Comparison of ENCODE assay signal across 12 cellular contexts in genomic region chr2:148534416-148535205, GRCh38.
DNase-seq lines count a peak whose midpoint lies in the region; ATAC-seq and TF ChIP-seq lines count a peak whose summit lies in the region.
"Had no signal": no experiment of that assay in that cellular context is flagged by ENCODE, and none has a peak within 500 bp of the region (broad histone marks: within the 10 kb centered on the region; RNA-seq: fewer than 3 reads in every experiment).

No MANE protein-coding gene starts in this region.

- no peaks in the 10 kb centered on the region for H3K79me2 ChIP-seq in GM23248 (ENCODE audit: insufficient read depth)

- no peak overlapping the region for H3K4me3 ChIP-seq in GM23248
- no peak overlapping the region for H3K4me3 ChIP-seq in psoas muscle

- H3K9me2 ChIP-seq in GM23248 (ENCODE audit: insufficient read depth) = no peaks in the 10 kb centered on the region

- no peaks in the 10 kb centered on the region for H4K20me1 ChIP-seq in GM23248 (ENCODE audit: insufficient read depth)

- peak; percentile 26 for DNase-seq in GM23248
- no peak for DNase-seq in WTC11 (ENCODE audit: low spot score)
- peak; percentile 51 for DNase-seq in left cardiac atrium
- peak; percentile 40 to 72 for DNase-seq in psoas muscle
- DNase-seq in activated naive CD4-positive, alpha-beta T cell treated with anti-CD3 and anti-CD28 coated beads, Interleukin-2, amount 50 U/mL, for 16 hours = no peak
- DNase-seq in DMS153 treated with DMSO at 0.1 percent for 48 hours (lab: John Stamatoyannopoulos, UW; ENCODE audit: unreplicated experiment) = no peak
- DNase-seq: activated T-cell treated with anti-CD3 and anti-CD28 coated beads, Interleukin-2, amount 50 U/mL, for 4 hours; CD4-positive, alpha-beta T cell; kidney; naive B cell had no signal

- H3F3A ChIP-seq in GM23248 (ENCODE audit: insufficient read depth) = no peaks in the 10 kb centered on the region

- POLR2A ChIA-PET in WTC11 (lab: Charles Lee) = no interaction called here

- H3K36me3 ChIP-seq in GM23248 (ENCODE audit: low read depth) (no peaks in the 10 kb centered on the region), psoas muscle (ENCODE audit: insufficient read depth in 1 of 2, low read depth in 1 of 2) (no peaks in the 10 kb centered on the region)

- H3K4me2 ChIP-seq in GM23248 (ENCODE audit: unreplicated experiment) = no peak overlapping the region

- no peaks in the 10 kb centered on the region for H3K9me3 ChIP-seq in GM23248 (ENCODE audit: low read depth)
- no peaks in the 10 kb centered on the region for H3K9me3 ChIP-seq in psoas muscle

- peaks cover 4% of the 10 kb centered on the region; the same call in 1 of the 2 replicates for H3K27me3 ChIP-seq in GM23248 (replicated peaks; ENCODE audit: insufficient read depth)
- H3K27me3 ChIP-seq in psoas muscle (ENCODE audit: insufficient read depth in 3 of 3, low read length in 2 of 3) = no peaks in the 10 kb centered on the region

- no peaks in the 10 kb centered on the region; the same call in 1 of the 2 replicates for H3K27me3 Mint-ChIP-seq in WTC11 (ENCODE audit: low read depth)
- H3K27me3 Mint-ChIP-seq: CD4-positive, alpha-beta T cell; naive B cell had no signal

- no peak overlapping the region for H3K4me3 Mint-ChIP-seq in WTC11
- H3K4me3 Mint-ChIP-seq: activated T-cell treated with anti-CD3 and anti-CD28 coated beads, Interleukin-2, amount 50 U/mL, for 4 hours; CD4-positive, alpha-beta T cell; naive B cell had no signal

- no peaks in the 10 kb centered on the region for H3K36me3 Mint-ChIP-seq in WTC11
- H3K36me3 Mint-ChIP-seq: naive B cell had no signal

- no peak overlapping the region for H3K27ac Mint-ChIP-seq in WTC11
- H3K27ac Mint-ChIP-seq: CD4-positive, alpha-beta T cell; naive B cell had no signal

- WGBS in GM23248 (ENCODE audit: low coverage in 1 of 2, low lambda C conversion rate in 2 of 2, missing lambda C conversion rate in 2 of 2), 2 experiments = 20 to 21% methylated on average over 12 of the region's 12 CpGs
- WGBS in psoas muscle, 3 donors = 66 to 73% (median 68%) methylated on average over 12 of the region's 12 CpGs

- no peak overlapping the region for H3K9ac ChIP-seq in GM23248

- intact Hi-C loops in left cardiac atrium (cut with DNase I) (no loop called here), psoas muscle (cut with DNase I) (no loop called here)

- CTCF ChIA-PET in WTC11 (lab: Charles Lee) = no interaction called here

- no peaks in the 10 kb centered on the region for H3K4me1 ChIP-seq in GM23248 (ENCODE audit: insufficient read depth)
- H3K4me1 ChIP-seq in psoas muscle = no peaks in the 10 kb centered on the region

- no peak overlapping the region for H2AFZ ChIP-seq in GM23248

- no peaks in the 10 kb centered on the region for H3K9me3 Mint-ChIP-seq in WTC11
- H3K9me3 Mint-ChIP-seq: activated T-cell treated with anti-CD3 and anti-CD28 coated beads, Interleukin-2, amount 50 U/mL, for 4 hours; CD4-positive, alpha-beta T cell; naive B cell had no signal

- in situ Hi-C loops in GM23248 (cut with MboI) = no loop called here

- ATAC-seq in WTC11 = no peak
- peak; percentile 57 to 74 for ATAC-seq in left cardiac atrium
- no peak for ATAC-seq in psoas muscle
- ATAC-seq in HG02885 (IDR thresholded peaks at IDR 0.05; ENCODE audit: poor library complexity, unreplicated experiment) = no peak
- no peak for ATAC-seq in GM21381 (IDR thresholded peaks at IDR 0.05; ENCODE audit: unreplicated experiment)
- ATAC-seq: activated T-cell treated with anti-CD3 and anti-CD28 coated beads, Interleukin-2, amount 50 U/mL, for 4 hours had no signal

- TF ChIP-seq CTCF in WTC11 (IDR thresholded peaks at IDR 0.05) = no peak
- no peak for TF ChIP-seq CTCF in psoas muscle (IDR thresholded peaks at IDR 0.05)

- H3K27ac ChIP-seq in GM23248 = no peak overlapping the region
- H3K27ac ChIP-seq in psoas muscle = no peak overlapping the region

- H3K4me1 Mint-ChIP-seq in WTC11 = peaks cover 14% of the 10 kb centered on the region
- H3K4me1 Mint-ChIP-seq: naive B cell had no signal

TF ChIP-seq in WTC11, 78 proteins besides CTCF, POLR2A, EP300 and RAD21:
- no peak for TF ChIP-seq TP53 (CRISPR knock-in tag; IDR thresholded peaks at IDR 0.05)
- TF ChIP-seq ZNF423 (CRISPR knock-in tag; IDR thresholded peaks at IDR 0.05) = peak; percentile 67

Comparison
In these comparisons a context has a peak if more than half of its experiments do, and no peak if none do; other contexts are left out.
1. DNase-seq: peak in GM23248 (single experiment), left cardiac atrium (single experiment) and psoas muscle (2 of 2); none in WTC11 (single experiment), activated naive CD4-positive, alpha-beta T cell treated with anti-CD3 and anti-CD28 coated beads, Interleukin-2, amount 50 U/mL, for 16 hours (single experiment) and DMS153 treated with DMSO at 0.1 percent for 48 hours (single experiment).
2. ATAC-seq: peak in left cardiac atrium (2 of 2); none in WTC11 (single experiment), psoas muscle (0 of 4), HG02885 (single experiment) and GM21381 (single experiment).